ENCODE assay signal across 8 cellular contexts in the genomic region with DNA sequence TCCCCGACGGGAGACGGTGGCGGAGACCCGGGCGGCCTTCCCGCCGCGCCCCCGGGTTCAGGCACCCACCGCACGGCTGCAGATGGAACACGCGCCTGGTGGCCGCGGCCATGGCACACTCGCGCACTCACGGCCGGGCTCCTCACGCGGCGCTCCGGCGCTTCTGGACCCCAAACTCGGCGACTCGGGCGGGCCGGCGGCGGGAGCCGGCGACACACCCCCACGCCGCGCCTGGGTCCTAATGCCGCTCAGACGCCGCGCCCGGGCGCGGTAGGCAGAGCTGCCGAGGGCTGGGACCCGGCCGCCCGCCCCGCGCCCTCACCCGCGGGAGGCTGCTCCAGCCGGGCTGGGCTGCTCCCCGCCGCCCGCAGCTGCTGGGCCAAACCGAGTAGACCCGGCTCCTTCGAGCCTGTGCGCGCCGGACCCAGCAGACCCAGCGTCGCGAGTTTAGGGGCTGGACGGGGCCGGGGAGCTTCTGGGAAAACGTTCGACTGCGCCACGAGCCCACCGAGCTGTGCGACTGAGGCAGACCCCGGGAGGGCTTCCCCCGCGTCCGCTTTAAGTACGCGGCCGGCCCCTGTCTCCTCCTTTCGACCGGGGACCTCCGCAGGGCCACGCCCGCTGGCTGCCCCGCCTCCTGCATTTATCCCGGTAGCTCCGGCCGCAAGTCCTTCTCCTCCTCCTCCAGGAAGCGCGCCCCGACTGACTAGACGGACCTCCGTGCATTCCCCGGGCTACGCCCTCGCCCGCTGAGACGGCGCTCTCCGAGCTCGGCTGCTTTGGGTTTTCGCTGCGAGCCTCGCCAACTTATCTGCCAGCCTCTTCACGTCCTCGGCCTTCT. TPM values are rescaled to one million over a fixed set of nuclear protein-coding genes. Genes with fewer than 3 reads are reported as not detected.
DNase-seq lines count a peak whose midpoint lies in the region; ATAC-seq and TF ChIP-seq lines count a peak whose summit lies in the region.

Gene SLC4A11 (minus strand): TSS at position 165 of the 841 bp plus-strand sequence. CDS start 53 bp downstream, at position 112.

- H3K36me3 Mint-ChIP-seq in CD4-positive, alpha-beta memory T cell = peaks cover 0 to 2% of the 10 kb centered on the region in 2 donors

- peaks cover 34% of the 10 kb centered on the region for H3K27me3 ChIP-seq in CD4-positive, alpha-beta memory T cell (ENCODE audit: insufficient read depth, low read length)
- H3K27me3 ChIP-seq in esophagus squamous epithelium (peaks cover 0 to 79% (median 0%) of the 10 kb centered on the region in 4 donors), aorta (ENCODE audit: control insufficient read depth in 1 of 2, insufficient read depth in 2 of 2, low read length in 1 of 2) (no peaks in the 10 kb centered on the region)

- POLR2A ChIA-PET in CD4-positive, alpha-beta memory T cell (lab: Charles Lee; ENCODE audit: partially characterized antibody) = interaction anchor here (0.9 to 2.4 kb wide), 4 partner anchors 16 to 399 kb away, joined by 3 to 15 read pairs (median 5); partner anchors contain the start of genes FASTKD5, ITPA, PCED1A and UBOX5

- H3K27me3 Mint-ChIP-seq in CD4-positive, alpha-beta memory T cell = peaks cover 15 to 32% of the 10 kb centered on the region in 2 donors

- H3K27ac ChIP-seq in CD4-positive, alpha-beta memory T cell (ENCODE audit: low read depth, low read length) = no peak within 1 kb of the TSS
- H3K27ac ChIP-seq in esophagus squamous epithelium = peak within 1 kb of the TSS; percentile 74 to 82 (median 79)
- no peak within 1 kb of the TSS for H3K27ac ChIP-seq in aorta (ENCODE audit: low read depth in 1 of 2, low read length in 2 of 2)

- CTCF ChIA-PET in CD4-positive, alpha-beta memory T cell (lab: Charles Lee; ENCODE audit: partially characterized antibody) = interaction anchor here (0.6 to 1.9 kb wide), 4 partner anchors 10 to 78 kb away, joined by 3 to 8 read pairs (median 6); no protein-coding TSS in a partner anchor

- H3K4me1 Mint-ChIP-seq in CD4-positive, alpha-beta memory T cell = peaks cover 2 to 23% (median 9%) of the 10 kb centered on the region in 4 donors

- no peaks in the 10 kb centered on the region for H3K9me3 Mint-ChIP-seq in CD4-positive, alpha-beta memory T cell

- intact Hi-C loops in CD4-positive, alpha-beta memory T cell (cut with micrococcal nuclease) = loop anchor here (1.0 to 2.0 kb wide), 2 partner anchors 21 to 66 kb away; partner anchors contain the start of gene LZTS3
- intact Hi-C loops in esophagus squamous epithelium (cut with DNase I) = no loop called here
- intact Hi-C loops in aorta (cut with DNase I) = no loop called here

- no peak for TF ChIP-seq CTCF in esophagus squamous epithelium (IDR thresholded peaks at IDR 0.05)

- TF ChIP-seq POLR2A in esophagus squamous epithelium (IDR thresholded peaks at IDR 0.05) = no peak

- H3K9me3 ChIP-seq in CD4-positive, alpha-beta memory T cell (ENCODE audit: control insufficient read depth in 1 of 2, low read length in 2 of 2) = no peaks in the 10 kb centered on the region
- H3K9me3 ChIP-seq in esophagus squamous epithelium (no peaks in the 10 kb centered on the region), aorta (ENCODE audit: control insufficient read depth, low read length) (no peaks in the 10 kb centered on the region)

- peak; percentile 63 for ATAC-seq in GM21381 (IDR thresholded peaks at IDR 0.05; ENCODE audit: unreplicated experiment)
- peak; percentile 40 for ATAC-seq in aorta (ENCODE audit: low FRiP score)
- no peak for ATAC-seq in HG03039 (IDR thresholded peaks at IDR 0.05; ENCODE audit: unreplicated experiment)

- H3K4me1 ChIP-seq in CD4-positive, alpha-beta memory T cell (ENCODE audit: insufficient read depth, low read length) = peaks cover 14% of the 10 kb centered on the region
- H3K4me1 ChIP-seq in esophagus squamous epithelium (peaks cover 23 to 62% (median 37%) of the 10 kb centered on the region in 3 donors), aorta (ENCODE audit: control insufficient read depth in 1 of 2, insufficient read depth in 2 of 2, low read length in 2 of 2) (no peaks in the 10 kb centered on the region)

- H3K36me3 ChIP-seq in CD4-positive, alpha-beta memory T cell (ENCODE audit: insufficient read depth, low read length) = no peaks in the 10 kb centered on the region
- H3K36me3 ChIP-seq in esophagus squamous epithelium (peaks cover 0 to 3% (median 0%) of the 10 kb centered on the region in 3 donors), aorta (ENCODE audit: control insufficient read depth in 1 of 2, insufficient read depth in 2 of 2, low read length in 1 of 2) (no peaks in the 10 kb centered on the region)

- WGBS in esophagus squamous epithelium, 2 donors = 0 to 3% methylated on average over 9 to 14 of the region's 107 CpGs
- 1% methylated on average over 96 to 107 of the region's 107 CpGs for WGBS in aorta, 2 donors

- H3K4me3 Mint-ChIP-seq in CD4-positive, alpha-beta memory T cell = peak within 1 kb of the TSS; percentile 86 to 95 (median 92)

- peak within 1 kb of the TSS in 4 of 7 donors; percentile 30 to 79 (median 54) for H3K27ac Mint-ChIP-seq in CD4-positive, alpha-beta memory T cell

- DNase-seq in CD4-positive, alpha-beta memory T cell = peak in 3 of 5 donors; percentile 18 to 32 (median 29)
- DNase-seq in NCI-H2171 treated with DMSO at 0.1 percent for 48 hours (lab: John Stamatoyannopoulos, UW) (peak; percentile 34), esophagus squamous epithelium (lab: John Stamatoyannopoulos, UW) (no peak), myocyte (ENCODE audit: low read depth) (peak; percentile 78), aorta (peak; percentile 77 to 86)
- peak; percentile 71 for DNase-seq in activated CD8-positive, alpha-beta memory T cell treated with anti-CD3 and anti-CD28 coated beads for 24 hours

- peak within 1 kb of the TSS; percentile 29 to 59 for H3K4me3 ChIP-seq in CD4-positive, alpha-beta memory T cell (ENCODE audit: low read length in 2 of 2)
- H3K4me3 ChIP-seq in esophagus squamous epithelium (peak within 1 kb of the TSS; percentile 58 to 93 (median 80)), aorta (ENCODE audit: low read length in 2 of 2) (peak within 1 kb of the TSS; percentile 44 to 63)

RNA-seq across cellular contexts. Expression of gene SLC4A11, which starts in this region (rescaled TPM):
- under 1 TPM; 0.35 to 0.83 TPM for total RNA-seq in CD4-positive, alpha-beta memory T cell
- polyA plus RNA-seq in CD4-positive, alpha-beta memory T cell = under 1 TPM in 1 of 2 donors, not detected in 1; 0.37 TPM
- total RNA-seq in esophagus squamous epithelium (10 to 100 TPM in 3 of 4 donors, 1 to 10 TPM in 1; 7.2 to 24.7 (median 17.7) TPM), myocyte (10.3 and 12.2 TPM in 2 replicates), aorta (under 1 TPM; 0.29 to 0.63 TPM)
- 5.2 TPM for polyA plus RNA-seq in myocyte (2012)
- polyA plus RNA-seq in aorta = under 1 TPM in 1 of 2 donors, not detected in 1; 0.23 TPM

Comparison
In these comparisons a context has a peak if more than half of its experiments do, and no peak if none do; other contexts are left out.
1. Peak in DNase-seq and H3K4me3 ChIP-seq in CD4-positive, alpha-beta memory T cell; RNA of the gene not detected or under 1 TPM.
2. Peak in DNase-seq, ATAC-seq and H3K4me3 ChIP-seq in aorta; RNA of the gene not detected or under 1 TPM.
3. H3K27ac ChIP-seq: peak in esophagus squamous epithelium (4 of 4); none in CD4-positive, alpha-beta memory T cell (single experiment) and aorta (0 of 2).
4. Peak in every context shown above with its lines, with median percentiles within 50 percentile points of each other: H3K4me3 ChIP-seq.